Comparison of ENCODE assay signal across 8 cellular contexts in genomic region chr10:80493482-80494021, GRCh38. TPM values are rescaled to one million over a fixed set of nuclear protein-coding genes. Genes with fewer than 3 reads are reported as not detected.
A peak's percentile ranks its signal among the peaks of the same experiment; 100 is the strongest.
DNase-seq lines count a peak whose midpoint lies in the region; ATAC-seq, FAIRE-seq and TF ChIP-seq lines count a peak whose summit lies in the region.

No MANE protein-coding gene starts in this region.

- H3K18ac ChIP-seq in mesenchymal stem cell (ENCODE audit: low read depth in 1 of 2, low read length in 2 of 2) = no peak overlapping the region

- H3K4me3 ChIP-seq in AG04449 (ENCODE audit: low read depth, low read length) = no peak overlapping the region; the same call in 1 of the 2 replicates
- H3K4me3 ChIP-seq in mesenchymal stem cell (ENCODE audit: insufficient read depth in 1 of 2, low read depth in 1 of 2, low read length in 2 of 2) = peak overlapping the region in 1 of 2 experiments; percentile 56

- H4K8ac ChIP-seq in mesenchymal stem cell (ENCODE audit: low read length) = no peak overlapping the region

- H3K14ac ChIP-seq in mesenchymal stem cell (ENCODE audit: low read length in 2 of 2) = no peak overlapping the region

- peaks cover 38 to 55% of the 10 kb centered on the region in 2 experiments for H3K36me3 ChIP-seq in mesenchymal stem cell (ENCODE audit: control insufficient read depth in 1 of 2, insufficient read depth in 2 of 2, low read depth in 1 of 2, low read length in 2 of 2)

- no peak overlapping the region for H3K23ac ChIP-seq in mesenchymal stem cell (ENCODE audit: low read length in 2 of 2)

- H2BK5ac ChIP-seq in mesenchymal stem cell (ENCODE audit: low read depth, low read length, poor library complexity, severe bottlenecking) = no peak overlapping the region

- peak overlapping the region; percentile 65 for H3K4me3 Mint-ChIP-seq in activated naive CD8-positive, alpha-beta T cell treated with anti-CD3 and anti-CD28 coated beads, Interleukin-2, amount 10 ng/mL, durations not matched to agents 7 days and 5 days

- H3K27ac ChIP-seq in mesenchymal stem cell (ENCODE audit: low read length, poor library complexity, severe bottlenecking) = peak overlapping the region; percentile 44

- H2BK12ac ChIP-seq in mesenchymal stem cell (ENCODE audit: low read length in 2 of 2) = no peak overlapping the region

- 90% methylated on average over 4 of the region's 4 CpGs for WGBS in mesenchymal stem cell

- H2AK5ac ChIP-seq in mesenchymal stem cell (ENCODE audit: low read length, severe bottlenecking) = no peak overlapping the region

- no peaks in the 10 kb centered on the region for H3K9me3 ChIP-seq in mesenchymal stem cell (ENCODE audit: control insufficient read depth, low read length)

- H3K9me3 Mint-ChIP-seq in activated naive CD8-positive, alpha-beta T cell treated with anti-CD3 and anti-CD28 coated beads, Interleukin-2, amount 10 ng/mL, durations not matched to agents 7 days and 5 days = peaks cover 3% of the 10 kb centered on the region

- H3K9ac ChIP-seq in mesenchymal stem cell (ENCODE audit: low read length) = peak overlapping the region; percentile 60

- H3K4me1 Mint-ChIP-seq in activated naive CD8-positive, alpha-beta T cell treated with anti-CD3 and anti-CD28 coated beads, Interleukin-2, amount 10 ng/mL, durations not matched to agents 7 days and 5 days = peaks cover 93% of the 10 kb centered on the region

- H3K36me3 Mint-ChIP-seq in activated naive CD8-positive, alpha-beta T cell treated with anti-CD3 and anti-CD28 coated beads, Interleukin-2, amount 10 ng/mL, durations not matched to agents 7 days and 5 days = peaks cover 70% of the 10 kb centered on the region

- no peak overlapping the region for H4K91ac ChIP-seq in mesenchymal stem cell (ENCODE audit: low read length)

- H3K4me2 ChIP-seq in mesenchymal stem cell (ENCODE audit: low read length, poor library complexity, severe bottlenecking) = no peak overlapping the region

- no peak for TF ChIP-seq CTCF in AG04449 (IDR thresholded peaks at IDR 0.05; ENCODE audit: insufficient read depth, low read length, missing control alignments)

- no peak overlapping the region for H2AFZ ChIP-seq in mesenchymal stem cell (ENCODE audit: low read depth, low read length)

- no peak for FAIRE-seq in GM12892 (lab: Jason Lieb, UNC)

- no peaks in the 10 kb centered on the region for H3K27me3 ChIP-seq in mesenchymal stem cell (ENCODE audit: control insufficient read depth in 1 of 2, insufficient read depth in 1 of 2, low read length in 2 of 2)

- H3K4me1 ChIP-seq in mesenchymal stem cell (ENCODE audit: control insufficient read depth, insufficient read depth, low read depth, low read length) = peaks cover 32% of the 10 kb centered on the region

- H3K27me3 Mint-ChIP-seq in activated naive CD8-positive, alpha-beta T cell treated with anti-CD3 and anti-CD28 coated beads, Interleukin-2, amount 10 ng/mL, durations not matched to agents 7 days and 5 days = no peaks in the 10 kb centered on the region

- no peak for TF ChIP-seq POLR2A in GM12892 (IDR thresholded peaks at IDR 0.05; ENCODE audit: low read depth, low read length)

- no peak overlapping the region for H2BK120ac ChIP-seq in mesenchymal stem cell (ENCODE audit: low read depth, low read length)

- peak; percentile 36 for DNase-seq in AG04449 (ENCODE audit: low read depth, low spot score)
- DNase-seq in activated naive CD8-positive, alpha-beta T cell treated with anti-CD3 and anti-CD28 coated beads, Interleukin-2, amount 10 ng/mL, durations not matched to agents 7 days and 5 days = no peak
- peak; percentile 53 for DNase-seq in mesenchymal stem cell
- DNase-seq in cortex of kidney (lab: John Stamatoyannopoulos, UW) = no peak
- DNase-seq in GM12892 (ENCODE audit: insufficient read length) = no peak
- DNase-seq in stimulated activated CD4-positive, alpha-beta T cell treated with anti-CD3 and anti-CD28 coated beads, Interleukin-12 subunit alpha, Interleukin-12 subunit beta, amount 100 ng/mL, for 4 hours = no peak

- POLR2A ChIA-PET in AG04449 (lab: Yijun Ruan, JAX) = no interaction called here
- POLR2A ChIA-PET in activated naive CD8-positive, alpha-beta T cell treated with anti-CD3 and anti-CD28 coated beads, Interleukin-2, amount 10 ng/mL, durations not matched to agents 7 days and 5 days (lab: Charles Lee) = interaction anchor here (0.6 to 1.3 kb wide), 8 partner anchors 12 to 49 kb away, joined by 3 to 6 read pairs (median 3); no protein-coding TSS in a partner anchor

- peak overlapping the region; percentile 84 for H3K27ac Mint-ChIP-seq in activated naive CD8-positive, alpha-beta T cell treated with anti-CD3 and anti-CD28 coated beads, Interleukin-2, amount 10 ng/mL, durations not matched to agents 7 days and 5 days

- CTCF ChIA-PET in AG04449 (lab: Yijun Ruan, JAX) = interaction anchor here (0.8 to 1.6 kb wide), 3 partner anchors 12 to 40 kb away, joined by 3 to 16 read pairs (median 3); no protein-coding TSS in a partner anchor

- H3K4ac ChIP-seq in mesenchymal stem cell (ENCODE audit: low read depth in 1 of 2, low read length in 2 of 2) = no peak overlapping the region

- H3K79me1 ChIP-seq in mesenchymal stem cell (replicated peaks; ENCODE audit: low read length, poor library complexity, severe bottlenecking) = no peaks in the 10 kb centered on the region

- ATAC-seq in GM18868 (IDR thresholded peaks at IDR 0.05; ENCODE audit: unreplicated experiment) = peak; percentile 69
- peak; percentile 54 for ATAC-seq in HG03442 (IDR thresholded peaks at IDR 0.05; ENCODE audit: unreplicated experiment)
- ATAC-seq in activated naive CD8-positive, alpha-beta T cell treated with anti-CD3 and anti-CD28 coated beads, Interleukin-2, amount 10 ng/mL, durations not matched to agents 7 days and 5 days (ENCODE audit: low read depth) = peak; percentile 57

- no peak overlapping the region for H2BK15ac ChIP-seq in mesenchymal stem cell (ENCODE audit: low read depth, poor library complexity, severe bottlenecking)

RNA-seq across cellular contexts. Expression of gene TSPAN14, which starts 39.4 kb away (rescaled TPM):
- 100 to 1,000 TPM in 1 of 2 experiments, 10 to 100 TPM in 1; 98.8 to 112 TPM for total RNA-seq in activated naive CD8-positive, alpha-beta T cell treated with anti-CD3 and anti-CD28 coated beads, Interleukin-2, amount 10 ng/mL, durations not matched to agents 7 days and 5 days
- polyA plus RNA-seq in mesenchymal stem cell (2013, experiment 1 of 2) = 42.9 TPM
- 44.5 TPM for polyA plus RNA-seq in mesenchymal stem cell (2013, experiment 2 of 2)
- 12.1 TPM for polyA plus RNA-seq in GM12892 (2012; ENCODE audit: missing spikeins)

RNA-seq across cellular contexts. Expression of gene SH2D4B, which starts 44.1 kb away (rescaled TPM):
- under 1 TPM; 0.14 to 0.22 TPM for total RNA-seq in activated naive CD8-positive, alpha-beta T cell treated with anti-CD3 and anti-CD28 coated beads, Interleukin-2, amount 10 ng/mL, durations not matched to agents 7 days and 5 days
- polyA plus RNA-seq in mesenchymal stem cell (2013, experiment 1 of 2) = not detected
- 0.01 TPM for polyA plus RNA-seq in mesenchymal stem cell (2013, experiment 2 of 2)
- polyA plus RNA-seq in GM12892 (2012; ENCODE audit: missing spikeins) = 0.13 TPM

Comparison
In these comparisons a context has a peak if more than half of its experiments do, and no peak if none do; other contexts are left out.
1. DNase-seq: peak in AG04449 (single experiment) and mesenchymal stem cell (single experiment); none in activated naive CD8-positive, alpha-beta T cell treated with anti-CD3 and anti-CD28 coated beads, Interleukin-2, amount 10 ng/mL, durations not matched to agents 7 days and 5 days (single experiment), cortex of kidney (single experiment), GM12892 (single experiment) and stimulated activated CD4-positive, alpha-beta T cell treated with anti-CD3 and anti-CD28 coated beads, Interleukin-12 subunit alpha, Interleukin-12 subunit beta, amount 100 ng/mL, for 4 hours (single experiment).
2. Peak in every context shown above with its lines, with median percentiles within 50 percentile points of each other: ATAC-seq.